ENCODE assay signal across 1 cellular context in genomic region chr14:81211844-81212243, GRCh38.
TF ChIP-seq lines count a peak whose summit lies in the region.

No MANE protein-coding gene starts in this region.

TF ChIP-seq in HepG2, 621 proteins besides CTCF, POLR2A, EP300 and RAD21 (continued from another document):
- 0 out of 2 replicates have a peak, but pooled peaks have one; percentile 14 for TF ChIP-seq ONECUT2 (CRISPR knock-in tag; IDR thresholded peaks at IDR 0.05)
- TF ChIP-seq ELF3 (CRISPR knock-in tag; IDR thresholded peaks at IDR 0.05) = no peak
- TF ChIP-seq U2AF2 (IDR thresholded peaks at IDR 0.05; ENCODE audit: low read depth, low read length) = no peak
- no peak for TF ChIP-seq LRRFIP1 (CRISPR knock-in tag; conservative IDR thresholded peaks at IDR 0.05)
- TF ChIP-seq MBNL3 (CRISPR knock-in tag; conservative IDR thresholded peaks at IDR 0.05) = no peak
- TF ChIP-seq ZNF280B (CRISPR knock-in tag; IDR thresholded peaks at IDR 0.05; ENCODE audit: borderline replicate concordance) = no peak
- peak; percentile 39 for TF ChIP-seq STAG1 (CRISPR knock-in tag; IDR thresholded peaks at IDR 0.05)
